Comparison of ENCODE assay signal across 8 cellular contexts in the genomic region with DNA sequence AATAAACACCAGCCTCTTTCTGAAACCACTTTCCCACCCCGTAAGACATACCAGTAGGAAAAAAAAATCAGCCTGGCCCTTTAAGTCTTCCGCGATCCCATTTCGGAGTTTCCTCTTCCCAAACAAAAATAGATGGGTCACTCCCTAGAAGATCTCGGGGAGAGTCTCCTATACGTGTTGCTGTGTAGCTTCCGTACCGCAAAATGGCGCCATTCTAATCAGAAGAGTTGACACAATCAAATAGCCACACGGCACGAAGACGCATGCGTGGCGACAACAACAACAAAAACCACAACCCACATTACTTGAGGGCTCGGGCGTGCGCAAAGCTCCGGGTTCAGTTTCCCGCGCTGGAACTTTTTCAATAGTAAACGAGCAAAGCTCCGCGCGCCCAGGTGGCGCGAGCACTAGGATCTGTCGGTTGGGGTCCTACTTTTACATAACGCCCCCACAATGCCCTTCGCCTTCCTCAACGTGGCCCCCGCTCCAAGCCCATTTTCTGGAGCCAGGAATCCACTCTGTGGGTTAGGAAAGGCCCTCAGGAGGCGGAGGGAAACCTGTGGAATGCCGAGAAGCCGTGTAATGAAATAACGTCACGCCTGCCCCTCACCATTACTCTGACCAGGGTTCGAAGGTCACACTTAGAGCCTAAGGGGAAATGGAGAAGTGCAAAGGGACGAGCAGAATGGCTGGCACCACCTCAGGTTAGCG. TPM values are rescaled to one million over a fixed set of nuclear protein-coding genes. Genes with fewer than 3 reads are reported as not detected.
DNase-seq lines count a peak whose midpoint lies in the region; ATAC-seq and TF ChIP-seq lines count a peak whose summit lies in the region.

Gene GPANK1 (minus strand): TSS at position 208 of the 711 bp plus-strand sequence. CDS start 519 bp downstream, outside the sequence.

- H3K36me3 ChIP-seq in psoas muscle (ENCODE audit: insufficient read depth in 1 of 2, low read depth in 1 of 2): peaks cover 16 to 59% of the 10 kb centered on the region in 2 donors

- no peak for TF ChIP-seq CTCF in psoas muscle (IDR thresholded peaks at IDR 0.05)

- H3K4me3 ChIP-seq in psoas muscle: peak within 1 kb of the TSS; percentile 91

- peak; percentile 93 for DNase-seq in DMS153 treated with DMSO at 0.1 percent for 48 hours (lab: John Stamatoyannopoulos, UW; ENCODE audit: unreplicated experiment)
- peak; percentile 82 to 95 for DNase-seq in NCI-H2081 (lab: John Stamatoyannopoulos, UW)
- DNase-seq in T-helper 22 cell (ENCODE audit: low read depth): peak; percentile 85
- peak; percentile 25 to 95 (median 84) for DNase-seq in anterior cingulate cortex (lab: John Stamatoyannopoulos, UW)
- peak; percentile 93 for DNase-seq in left ventricle myocardium superior
- peak; percentile 89 to 95 for DNase-seq in psoas muscle
- DNase-seq in ureter (ENCODE audit: low spot score): peak; percentile 92

- no peaks in the 10 kb centered on the region for H3K9me3 ChIP-seq in psoas muscle

- WGBS in psoas muscle, 3 donors: 0 to 1% (median 0%) methylated on average over 39 of the region's 39 CpGs

- H3K27me3 ChIP-seq in psoas muscle (ENCODE audit: insufficient read depth in 3 of 3, low read length in 2 of 3): no peaks in the 10 kb centered on the region

- H3K27ac ChIP-seq in psoas muscle: peak within 1 kb of the TSS; percentile 97

- intact Hi-C loops in left ventricle myocardium superior (cut with micrococcal nuclease) (no loop called here), psoas muscle (cut with DNase I) (loop anchor here (5.0 kb wide), 3 partner anchors 72 to 287 kb away; partner anchors contain the start of genes ATP6V1G2 (in 1 of the 2), CLIC1 (in 1 of the 2) and NFKBIL1 (in 1 of the 2))

- peak; percentile 29 for ATAC-seq in HG02571 (IDR thresholded peaks at IDR 0.05; ENCODE audit: unreplicated experiment)
- peak; percentile 75 for ATAC-seq in left ventricle myocardium superior
- peak; percentile 69 to 80 (median 74) for ATAC-seq in psoas muscle

- H3K4me1 ChIP-seq in psoas muscle: peaks cover 42% of the 10 kb centered on the region

RNA-seq across cellular contexts. Expression of gene GPANK1, which starts in this region (rescaled TPM):
- total RNA-seq in left ventricle myocardium superior (19.2 TPM), psoas muscle (10 to 100 TPM; 13.6 to 22.6 (median 15.3) TPM), ureter (15.3 TPM)
- polyA plus RNA-seq in psoas muscle: 10 to 100 TPM; 23.5 to 49.7 (median 24.2) TPM

Comparison
In these comparisons a context has a peak if more than half of its experiments do, and no peak if none do; other contexts are left out.
1. Peak in every context shown above with its lines: DNase-seq, ATAC-seq, H3K4me3 ChIP-seq and H3K27ac ChIP-seq.